Comparison of ENCODE assay signal across 16 cellular contexts in genomic region chr6:9112548-9112947, GRCh38.
A peak's percentile ranks its signal among the peaks of the same experiment; 100 is the strongest.
DNase-seq lines count a peak whose midpoint lies in the region; ATAC-seq and TF ChIP-seq lines count a peak whose summit lies in the region.
"Had no signal": no experiment of that assay in that cellular context is flagged by ENCODE, and none has a peak within 500 bp of the region (broad histone marks: within the 10 kb centered on the region; RNA-seq: fewer than 3 reads in every experiment).

No MANE protein-coding gene starts in this region.

- no peaks in the 10 kb centered on the region for H3K36me3 Mint-ChIP-seq in H9 (ENCODE audit: insufficient read depth in 1 of 3, low read depth in 3 of 3)
- H3K36me3 Mint-ChIP-seq in WTC11: no peaks in the 10 kb centered on the region
- no peaks in the 10 kb centered on the region for H3K36me3 Mint-ChIP-seq in CD4-positive, alpha-beta T cell (ENCODE audit: low read depth)
- H3K36me3 Mint-ChIP-seq: CD4-positive, alpha-beta memory T cell; IgD-negative memory B cell had no signal

- no peak overlapping the region for H3K4me3 Mint-ChIP-seq in H9
- H3K4me3 Mint-ChIP-seq in WTC11: no peak overlapping the region
- no peak overlapping the region for H3K4me3 Mint-ChIP-seq in CD4-positive, alpha-beta T cell
- H3K4me3 Mint-ChIP-seq: B cell; CD4-positive, alpha-beta memory T cell; IgD-negative memory B cell had no signal

- no peak overlapping the region for H2AK5ac ChIP-seq in H9 (ENCODE audit: insufficient read length, low read length)

- no peak overlapping the region for H2BK20ac ChIP-seq in H9 (ENCODE audit: low read depth, low read length, poor library complexity, severe bottlenecking)

- no peak overlapping the region for H2BK15ac ChIP-seq in H9 (ENCODE audit: low read depth, low read length)

- no peak overlapping the region for H2BK12ac ChIP-seq in H9 (ENCODE audit: insufficient read length, low read depth, low read length)

- no peak for TF ChIP-seq CTCF in H9 (conservative IDR thresholded peaks at IDR 0.05)
- no peak for TF ChIP-seq CTCF in WTC11 (IDR thresholded peaks at IDR 0.05)
- TF ChIP-seq CTCF in CD4-positive, alpha-beta T cell (IDR thresholded peaks at IDR 0.05): no peak

- H2BK120ac ChIP-seq in H9 (ENCODE audit: low read depth, low read length, poor library complexity, severe bottlenecking): no peak overlapping the region

- CTCF ChIA-PET in WTC11 (lab: Charles Lee): no interaction called here
- CTCF ChIA-PET in CD4-positive, alpha-beta T cell (lab: Charles Lee): interaction anchor here (0.8 kb wide), 1 partner anchor 9 kb away, joined by 3 read pairs; no protein-coding TSS in a partner anchor

- DNase-seq in H9 (no peak), WTC11 (ENCODE audit: low spot score) (peak; percentile 28), islet precursor cell (peak; percentile 62), NCI-H524 (lab: John Stamatoyannopoulos, UW) (no peak)
- DNase-seq in CD4-positive, alpha-beta T cell: no peak
- DNase-seq: C1 segment of cervical spinal cord; CD4-positive, alpha-beta memory T cell; COR-L47; DMS53; GF-D8; GM23248; H7 had no signal

- no peaks in the 10 kb centered on the region for H3K23me2 ChIP-seq in H9 (ENCODE audit: insufficient read length, low read depth, low read length, poor library complexity, severe bottlenecking)

- no peaks in the 10 kb centered on the region for H3K79me2 ChIP-seq in H9 (ENCODE audit: insufficient read depth, low read length)

- ATAC-seq in WTC11: peak; percentile 94
- no peak for ATAC-seq in GM19463 (IDR thresholded peaks at IDR 0.05; ENCODE audit: unreplicated experiment)
- no peak for ATAC-seq in HG02759 (IDR thresholded peaks at IDR 0.05; ENCODE audit: unreplicated experiment)
- ATAC-seq in CD4-positive, alpha-beta T cell (ENCODE audit: poor library complexity): no peak

- H4K20me1 ChIP-seq in H9 (ENCODE audit: control insufficient read depth, insufficient read depth, insufficient read length): no peaks in the 10 kb centered on the region

- POLR2A ChIA-PET in WTC11 (lab: Charles Lee): no interaction called here
- POLR2A ChIA-PET in CD4-positive, alpha-beta T cell (lab: Charles Lee): no interaction called here

- H4K5ac ChIP-seq in H9 (ENCODE audit: insufficient read length, low read depth, low read length): no peak overlapping the region

- H3K9ac ChIP-seq in H9 (ENCODE audit: extremely low read depth, insufficient read length, low read length): no peak overlapping the region
- H3K9ac ChIP-seq: GM23248 had no signal

- H3K79me1 ChIP-seq in H9 (ENCODE audit: insufficient read depth, low read depth, low read length, poor library complexity, severe bottlenecking): no peaks in the 10 kb centered on the region

- no peak overlapping the region for H3T11ph ChIP-seq in H9 (ENCODE audit: low read length)

- peaks cover 3% of the 10 kb centered on the region; the same call in 1 of the 2 replicates for H3K4me1 ChIP-seq in H9 (ENCODE audit: insufficient read depth, low read length)

- no peak overlapping the region for H3K4me2 ChIP-seq in H9 (ENCODE audit: insufficient read depth, insufficient read length, low read length)

- H3K56ac ChIP-seq in H9 (ENCODE audit: insufficient read length, low read depth, low read length): no peak overlapping the region

- no peak overlapping the region for H2BK5ac ChIP-seq in H9 (ENCODE audit: insufficient read length, low read length)

- no peak overlapping the region for H3K23ac ChIP-seq in H9 (ENCODE audit: insufficient read length, low read depth, low read length)

- H3K27me3 ChIP-seq in H9 (ENCODE audit: insufficient read depth, low read length): no peaks in the 10 kb centered on the region
- no peaks in the 10 kb centered on the region for H3K27me3 ChIP-seq in CD4-positive, alpha-beta T cell (ENCODE audit: control insufficient read depth, insufficient read depth, low read length)

- intact Hi-C loops in CD4-positive, alpha-beta T cell (cut with DNase I, micrococcal nuclease): no loop called here

- no peak overlapping the region for H3K14ac ChIP-seq in H9 (ENCODE audit: insufficient read depth, low read length)

- H3K4ac ChIP-seq in H9 (ENCODE audit: low read depth, low read length): no peak overlapping the region

- H3K4me1 Mint-ChIP-seq in H9: peaks cover 17% of the 10 kb centered on the region in 2 experiments
- peaks cover 35% of the 10 kb centered on the region for H3K4me1 Mint-ChIP-seq in WTC11
- H3K4me1 Mint-ChIP-seq in CD4-positive, alpha-beta T cell (ENCODE audit: low read depth): peaks cover 4% of the 10 kb centered on the region
- H3K4me1 Mint-ChIP-seq: B cell; CD4-positive, alpha-beta memory T cell; IgD-negative memory B cell had no signal

- no peak overlapping the region for H2AFZ ChIP-seq in H9 (ENCODE audit: low read length)
- H2AFZ ChIP-seq: GM23248 had no signal

- no peak overlapping the region for H4K8ac ChIP-seq in H9 (replicated peaks; ENCODE audit: insufficient read length, low read depth, low read length)

- H3K9me3 Mint-ChIP-seq in H9: no peaks in the 10 kb centered on the region
- H3K9me3 Mint-ChIP-seq in WTC11: no peaks in the 10 kb centered on the region; the same call in 1 of the 2 replicates
- no peaks in the 10 kb centered on the region for H3K9me3 Mint-ChIP-seq in CD4-positive, alpha-beta T cell

- WGBS in H9 (ENCODE audit: extremely low coverage, insufficient read length, low lambda C conversion rate): no CpG with 5 or more reads among the region's 3 CpGs

- H4K91ac ChIP-seq in H9 (ENCODE audit: insufficient read length, low read depth, low read length): no peak overlapping the region

- H3K27ac Mint-ChIP-seq in H9 (peak overlapping the region in 2 of 3 experiments; percentile 12 to 62; a peak in 1 of 7 replicates), WTC11 (peak overlapping the region; percentile 39)
- no peak overlapping the region for H3K27ac Mint-ChIP-seq in CD4-positive, alpha-beta T cell
- H3K27ac Mint-ChIP-seq: B cell; CD4-positive, alpha-beta memory T cell; IgD-negative memory B cell had no signal

- H3K9me3 ChIP-seq in H9 (ENCODE audit: control insufficient read depth, low read depth, low read length): no peaks in the 10 kb centered on the region
- no peaks in the 10 kb centered on the region for H3K9me3 ChIP-seq in CD4-positive, alpha-beta T cell (ENCODE audit: control insufficient read depth, low read length)

- no peak overlapping the region for H3K18ac ChIP-seq in H9 (ENCODE audit: insufficient read length, low read depth, low read length)

- no peak overlapping the region for H3K27ac ChIP-seq in H9 (ENCODE audit: insufficient read length, low read depth, low read length)
- H3K27ac ChIP-seq in CD4-positive, alpha-beta T cell (ENCODE audit: low read depth, low read length): no peak overlapping the region
- H3K27ac ChIP-seq: GM23248 had no signal

- H3K27me3 Mint-ChIP-seq in H9 (ENCODE audit: low read depth): no peaks in the 10 kb centered on the region
- H3K27me3 Mint-ChIP-seq in WTC11 (ENCODE audit: low read depth): no peaks in the 10 kb centered on the region
- peaks cover 8% of the 10 kb centered on the region for H3K27me3 Mint-ChIP-seq in CD4-positive, alpha-beta T cell
- H3K27me3 Mint-ChIP-seq: B cell; CD4-positive, alpha-beta memory T cell; IgD-negative memory B cell had no signal

TF ChIP-seq in WTC11, 78 proteins besides CTCF, POLR2A, EP300 and RAD21 (continues in another document):
- TF ChIP-seq ZMAT4 (CRISPR knock-in tag; IDR thresholded peaks at IDR 0.05) (no peak), IRF1 (CRISPR knock-in tag; IDR thresholded peaks at IDR 0.05) (no peak), FOXK1 (CRISPR knock-in tag; IDR thresholded peaks at IDR 0.05) (no peak), ATF1 (CRISPR knock-in tag; IDR thresholded peaks at IDR 0.05) (no peak), NFATC4 (CRISPR knock-in tag; IDR thresholded peaks at IDR 0.05) (no peak), ZNF138 (CRISPR knock-in tag; conservative IDR thresholded peaks at IDR 0.05) (no peak), JUN (CRISPR knock-in tag; IDR thresholded peaks at IDR 0.05) (no peak), PRDM15 (CRISPR knock-in tag; IDR thresholded peaks at IDR 0.05) (no peak), GABPB1 (CRISPR knock-in tag; IDR thresholded peaks at IDR 0.05) (no peak)

Comparison
In these comparisons a context has a peak if more than half of its experiments do, and no peak if none do; other contexts are left out.
1. DNase-seq: peak in WTC11 (single experiment) and islet precursor cell (single experiment); none in H9 (single experiment), NCI-H524 (0 of 2) and CD4-positive, alpha-beta T cell (0 of 10).